ENCODE assay signal across 1 cellular context in the genomic region with DNA sequence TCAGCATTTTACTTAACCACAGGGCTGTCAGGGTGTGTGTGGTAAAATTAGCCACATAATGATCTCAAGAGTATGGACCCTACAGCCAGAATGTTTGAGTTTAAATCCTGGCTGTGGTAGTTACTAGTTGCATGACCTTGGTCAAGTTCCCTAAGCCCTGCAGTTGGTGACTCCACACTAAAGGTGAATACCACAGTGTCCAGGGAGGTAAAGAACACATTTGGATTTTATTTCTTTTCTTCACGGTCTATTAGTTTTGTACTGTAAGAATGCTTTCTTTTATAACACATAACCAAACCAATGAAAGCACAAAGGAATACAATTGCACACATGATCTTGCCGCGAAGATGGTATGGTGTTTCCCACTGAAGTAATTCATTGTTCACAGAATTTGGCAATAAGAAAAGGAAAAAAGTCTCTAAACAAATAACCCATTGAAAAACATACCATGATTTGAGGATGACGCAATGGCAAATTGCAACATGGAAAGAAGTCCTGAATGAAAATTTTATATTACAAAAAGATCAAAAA.
TF ChIP-seq lines count a peak whose summit lies in the region.

No MANE protein-coding gene starts in this region.

TF ChIP-seq in HepG2, 621 proteins besides CTCF, POLR2A, EP300 and RAD21 (continued from another document):
- TF ChIP-seq, protein P1, sequence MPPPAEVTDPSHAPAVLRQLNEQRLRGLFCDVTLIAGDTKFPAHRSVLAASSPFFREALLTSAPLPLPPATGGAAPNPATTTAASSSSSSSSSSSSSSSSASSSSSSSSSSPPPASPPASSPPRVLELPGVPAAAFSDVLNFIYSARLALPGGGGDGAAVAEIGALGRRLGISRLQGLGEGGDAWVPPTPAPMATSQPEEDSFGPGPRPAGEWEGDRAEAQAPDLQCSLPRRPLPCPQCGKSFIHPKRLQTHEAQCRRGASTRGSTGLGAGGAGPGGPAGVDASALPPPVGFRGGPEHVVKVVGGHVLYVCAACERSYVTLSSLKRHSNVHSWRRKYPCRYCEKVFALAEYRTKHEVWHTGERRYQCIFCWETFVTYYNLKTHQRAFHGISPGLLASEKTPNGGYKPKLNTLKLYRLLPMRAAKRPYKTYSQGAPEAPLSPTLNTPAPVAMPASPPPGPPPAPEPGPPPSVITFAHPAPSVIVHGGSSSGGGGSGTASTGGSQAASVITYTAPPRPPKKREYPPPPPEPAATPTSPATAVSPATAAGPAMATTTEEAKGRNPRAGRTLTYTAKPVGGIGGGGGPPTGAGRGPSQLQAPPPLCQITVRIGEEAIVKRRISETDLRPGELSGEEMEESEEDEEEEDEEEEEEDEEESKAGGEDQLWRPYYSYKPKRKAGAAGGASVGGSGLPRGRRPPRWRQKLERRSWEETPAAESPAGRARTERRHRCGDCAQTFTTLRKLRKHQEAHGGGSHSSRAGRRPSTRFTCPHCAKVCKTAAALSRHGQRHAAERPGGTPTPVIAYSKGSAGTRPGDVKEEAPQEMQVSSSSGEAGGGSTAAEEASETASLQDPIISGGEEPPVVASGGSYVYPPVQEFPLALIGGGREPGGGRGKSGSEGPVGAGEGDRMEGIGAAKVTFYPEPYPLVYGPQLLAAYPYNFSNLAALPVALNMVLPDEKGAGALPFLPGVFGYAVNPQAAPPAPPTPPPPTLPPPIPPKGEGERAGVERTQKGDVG (CRISPR knock-in tag; IDR thresholded peaks at IDR 0.05; ENCODE audit: borderline replicate concordance), result no peak
- TF ChIP-seq CEBPG (CRISPR knock-in tag; IDR thresholded peaks at IDR 0.05) (peak; percentile 66), NFKBIZ (CRISPR knock-in tag; IDR thresholded peaks at IDR 0.05) (no peak), SPEN (CRISPR knock-in tag; IDR thresholded peaks at IDR 0.05; ENCODE audit: low read depth) (no peak), CEBPB (IDR thresholded peaks at IDR 0.05; ENCODE audit: borderline replicate concordance, low read depth, low read length) (peak; percentile 83), ZSCAN30 (CRISPR knock-in tag; IDR thresholded peaks at IDR 0.05) (no peak)
- TF ChIP-seq, protein P2, sequence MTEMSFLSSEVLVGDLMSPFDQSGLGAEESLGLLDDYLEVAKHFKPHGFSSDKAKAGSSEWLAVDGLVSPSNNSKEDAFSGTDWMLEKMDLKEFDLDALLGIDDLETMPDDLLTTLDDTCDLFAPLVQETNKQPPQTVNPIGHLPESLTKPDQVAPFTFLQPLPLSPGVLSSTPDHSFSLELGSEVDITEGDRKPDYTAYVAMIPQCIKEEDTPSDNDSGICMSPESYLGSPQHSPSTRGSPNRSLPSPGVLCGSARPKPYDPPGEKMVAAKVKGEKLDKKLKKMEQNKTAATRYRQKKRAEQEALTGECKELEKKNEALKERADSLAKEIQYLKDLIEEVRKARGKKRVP (CRISPR knock-in tag; IDR thresholded peaks at IDR 0.05), result peak in 1 of 2 experiments; percentile 76; a peak in 2 of 4 replicates
